22 cellular contexts compared by ENCODE assay signal in the genomic region with DNA sequence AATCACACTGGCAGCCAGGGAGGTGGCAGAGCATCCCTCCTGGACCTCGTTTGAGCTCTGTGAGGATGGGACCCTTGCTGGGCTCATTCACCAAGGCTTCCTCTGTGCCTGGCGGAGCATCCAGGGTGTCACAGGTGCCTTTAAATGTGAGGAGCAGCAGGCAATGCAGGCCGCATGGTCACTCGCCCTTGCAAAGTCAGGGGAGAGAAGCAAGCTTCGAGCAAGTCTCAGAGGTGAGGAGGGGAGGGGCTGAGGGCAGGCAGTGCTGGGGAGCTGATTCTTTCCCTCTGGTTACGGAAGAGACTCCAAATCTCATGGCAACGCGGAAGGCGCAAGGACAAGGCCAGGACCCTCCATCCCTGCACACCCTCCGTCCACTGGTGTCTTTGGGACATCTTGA.
"Had no signal": no experiment of that assay in that cellular context is flagged by ENCODE, and none has a peak within 500 bp of the region (broad histone marks: within the 10 kb centered on the region; RNA-seq: fewer than 3 reads in every experiment).

No MANE protein-coding gene starts in this region.

- H3K4me1 ChIP-seq: heart left ventricle, transverse colon, uterus had no signal

- H3K4me3 ChIP-seq: heart left ventricle, neural progenitor cell, transverse colon, uterus had no signal

- H3K9me3 ChIP-seq: transverse colon, uterus had no signal

- DNase-seq: activated CD4-positive, alpha-beta T cell treated with anti-CD3 and anti-CD28 coated beads for 4 hours; activated CD4-positive, alpha-beta T cell treated with anti-CD3 and anti-CD28 coated beads, Interleukin-2, amount 50 U/mL, for 4 hours; activated gamma-delta T cell; activated naive CD4-positive, alpha-beta T cell treated with anti-CD3 and anti-CD28 coated beads, Interleukin-2, amount 50 U/mL, for 16 hours; activated T-cell treated with anti-CD3 and anti-CD28 coated beads for 4 hours; amniotic stem cell; brain microvascular endothelial cell; caudate nucleus; cortex of kidney; effector memory CD8-positive, alpha-beta T cell; foreskin fibroblast; heart left ventricle; hypothalamus; immature natural killer cell; kidney; naive B cell; right cardiac atrium; stimulated activated CD4-positive, alpha-beta T cell treated with anti-CD3 and anti-CD28 coated beads, Interleukin-2, amount 100 ng/mL, for 48 hours; stimulated activated naive CD4-positive, alpha-beta T cell treated with Interleukin-2 at 50 U/mL for 16 hours; transverse colon; uterus had no signal

- H3K27me3 ChIP-seq: brain microvascular endothelial cell, heart left ventricle, neural progenitor cell, transverse colon, uterus had no signal

- H3K36me3 ChIP-seq: brain microvascular endothelial cell, heart left ventricle, neural progenitor cell, transverse colon, uterus had no signal

- H3K27ac ChIP-seq: brain microvascular endothelial cell, heart left ventricle, neural progenitor cell, transverse colon, uterus had no signal
